8 cellular contexts compared by ENCODE assay signal in the genomic region with DNA sequence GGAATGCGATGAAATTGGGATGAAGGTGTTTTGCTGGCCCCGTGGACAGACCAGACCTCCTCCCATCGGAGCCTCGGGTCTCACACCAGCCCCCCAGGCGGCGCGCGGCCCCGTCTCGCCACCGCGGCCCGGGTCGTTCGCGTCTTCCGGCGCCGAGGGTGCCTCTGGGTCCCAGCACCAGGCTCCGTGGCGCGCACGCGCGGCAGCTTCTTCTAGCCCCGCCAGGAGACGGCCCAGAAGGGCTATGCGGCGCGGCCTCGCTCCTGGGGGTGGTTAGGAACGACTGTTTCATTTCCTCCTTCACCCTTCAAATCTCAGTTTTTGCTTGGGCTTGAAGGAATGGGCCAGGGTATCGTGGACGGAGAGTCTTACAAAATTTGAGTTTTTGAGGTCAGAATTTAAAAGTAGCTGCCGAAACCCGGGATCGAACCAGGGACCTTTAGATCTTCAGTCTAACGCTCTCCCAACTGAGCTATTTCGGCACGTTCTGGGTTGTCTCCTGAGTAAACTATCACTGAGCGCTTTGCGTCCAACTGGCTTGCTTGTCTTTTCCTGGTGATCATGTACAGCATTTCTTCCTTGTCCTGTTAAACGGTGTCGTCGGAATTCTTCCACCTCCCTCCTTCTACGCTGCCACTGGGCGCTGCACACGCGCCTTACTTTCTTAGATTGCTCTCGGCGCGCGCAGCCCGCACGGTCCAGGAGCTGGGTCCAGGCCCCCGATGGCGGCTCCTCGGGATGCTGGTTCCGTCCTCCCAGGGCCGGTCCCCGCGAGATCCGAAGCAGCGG. TPM values are rescaled to one million over a fixed set of nuclear protein-coding genes. Genes with fewer than 3 reads are reported as not detected.
A peak's percentile ranks its signal among the peaks of the same experiment; 100 is the strongest.
DNase-seq lines count a peak whose midpoint lies in the region; ATAC-seq, FAIRE-seq and TF ChIP-seq lines count a peak whose summit lies in the region.

No MANE protein-coding gene starts in this region.

- peak; percentile 88 for ATAC-seq in HG02870 (IDR thresholded peaks at IDR 0.05; ENCODE audit: unreplicated experiment)
- peak; percentile 92 for ATAC-seq in T-helper 17 cell
- ATAC-seq in psoas muscle, result peak; percentile 93 to 97 (median 95)

- peak; percentile 94 for FAIRE-seq in urothelium cell line (lab: Jason Lieb, UNC)

- H3K27me3 ChIP-seq in right atrium auricular region (no peaks in the 10 kb centered on the region), psoas muscle (ENCODE audit: insufficient read depth in 3 of 3, low read length in 2 of 3) (no peaks in the 10 kb centered on the region)

- intact Hi-C loops in psoas muscle (cut with DNase I), result loop anchor here in 1 of 2 donors (2.0 kb wide), 1 partner anchor 47 kb away; the partner anchor contains the start of gene TGDS

- peaks cover 3% of the 10 kb centered on the region for H3K36me3 Mint-ChIP-seq in T-helper 17 cell (ENCODE audit: low read depth)

- H3K4me3 ChIP-seq in right atrium auricular region (peak overlapping the region; percentile 72 to 76), psoas muscle (peak overlapping the region; percentile 92)

- H3K4me1 ChIP-seq in right atrium auricular region (peaks cover 0 to 9% of the 10 kb centered on the region in 2 donors), psoas muscle (peaks cover 7% of the 10 kb centered on the region)

- H3K9me3 ChIP-seq in T-helper 17 cell (ENCODE audit: control insufficient read depth, low read length, poor library complexity, severe bottlenecking), result peaks cover 4% of the 10 kb centered on the region
- no peaks in the 10 kb centered on the region for H3K9me3 ChIP-seq in right atrium auricular region
- H3K9me3 ChIP-seq in psoas muscle, result no peaks in the 10 kb centered on the region

- peak overlapping the region; percentile 77 for H3K4me3 Mint-ChIP-seq in T-helper 17 cell

- TF ChIP-seq CTCF in GM13976 (IDR thresholded peaks at IDR 0.05; ENCODE audit: borderline replicate concordance, control extremely low read depth, extremely low read depth, insufficient read depth, missing control alignments) (no peak), right atrium auricular region (IDR thresholded peaks at IDR 0.05) (peak in 1 of 2 donors; percentile 10), psoas muscle (IDR thresholded peaks at IDR 0.05) (peak; percentile 6)

- 1% methylated on average over 64 of the region's 64 CpGs for WGBS in psoas muscle, 3 donors

- no peaks in the 10 kb centered on the region for H3K36me3 ChIP-seq in right atrium auricular region
- no peaks in the 10 kb centered on the region for H3K36me3 ChIP-seq in psoas muscle (ENCODE audit: insufficient read depth in 1 of 2, low read depth in 1 of 2)

- DNase-seq in GM13976 (ENCODE audit: low spot score) (peak; percentile 92), NCI-H1694 (lab: John Stamatoyannopoulos, UW) (peak; percentile 95), T-helper 17 cell (peak; percentile 78 to 91 (median 82)), right atrium auricular region (ENCODE audit: low spot score) (peak; percentile 98), psoas muscle (peak; percentile 91 to 96), urothelium cell line (ENCODE audit: low spot score) (peak; percentile 96)

- peak overlapping the region; percentile 90 for H3K27ac ChIP-seq in angular gyrus (ENCODE audit: low read depth, low read length)
- H3K27ac ChIP-seq in right atrium auricular region, result peak overlapping the region; percentile 96 to 98
- H3K27ac ChIP-seq in psoas muscle, result peak overlapping the region; percentile 91

- H3K4me1 Mint-ChIP-seq in T-helper 17 cell, result peaks cover 25% of the 10 kb centered on the region

- H3K27ac Mint-ChIP-seq in T-helper 17 cell, result peak overlapping the region; percentile 86

- no peaks in the 10 kb centered on the region for H3K27me3 Mint-ChIP-seq in T-helper 17 cell

- in situ Hi-C loops in GM13976 (cut with MboI; ENCODE audit: low sequenced_read_pairs, unreplicated experiment), result no loop called here

RNA-seq across cellular contexts. Expression of gene TGDS, which starts 46.5 kb away (rescaled TPM):
- total RNA-seq in T-helper 17 cell, result 1 to 10 TPM; 5.5 to 5.9 TPM
- 1 to 10 TPM; 6.1 to 6.5 TPM for total RNA-seq in right atrium auricular region
- total RNA-seq in psoas muscle, result 1 to 10 TPM; 3.1 to 3.8 (median 3.3) TPM
- polyA plus RNA-seq in psoas muscle, result 1 to 10 TPM; 2.4 to 6.2 (median 4.5) TPM

RNA-seq across cellular contexts. Expression of gene GPR180, which starts 52.2 kb away (rescaled TPM):
- 1 to 10 TPM; 1.3 to 1.4 TPM for total RNA-seq in T-helper 17 cell
- total RNA-seq in right atrium auricular region, result 1 to 10 TPM; 3.8 to 5.0 TPM
- total RNA-seq in psoas muscle, result 1 to 10 TPM; 3.6 to 4.2 (median 4.2) TPM
- 1 to 10 TPM; 1.6 to 4.0 (median 3.4) TPM for polyA plus RNA-seq in psoas muscle

Comparison
In these comparisons a context has a peak if more than half of its experiments do, and no peak if none do; other contexts are left out.
1. Peak in every context shown above with its lines: DNase-seq, ATAC-seq, H3K4me3 ChIP-seq and H3K27ac ChIP-seq.